ENCODE assay signal across 1 cellular context in the genomic region with DNA sequence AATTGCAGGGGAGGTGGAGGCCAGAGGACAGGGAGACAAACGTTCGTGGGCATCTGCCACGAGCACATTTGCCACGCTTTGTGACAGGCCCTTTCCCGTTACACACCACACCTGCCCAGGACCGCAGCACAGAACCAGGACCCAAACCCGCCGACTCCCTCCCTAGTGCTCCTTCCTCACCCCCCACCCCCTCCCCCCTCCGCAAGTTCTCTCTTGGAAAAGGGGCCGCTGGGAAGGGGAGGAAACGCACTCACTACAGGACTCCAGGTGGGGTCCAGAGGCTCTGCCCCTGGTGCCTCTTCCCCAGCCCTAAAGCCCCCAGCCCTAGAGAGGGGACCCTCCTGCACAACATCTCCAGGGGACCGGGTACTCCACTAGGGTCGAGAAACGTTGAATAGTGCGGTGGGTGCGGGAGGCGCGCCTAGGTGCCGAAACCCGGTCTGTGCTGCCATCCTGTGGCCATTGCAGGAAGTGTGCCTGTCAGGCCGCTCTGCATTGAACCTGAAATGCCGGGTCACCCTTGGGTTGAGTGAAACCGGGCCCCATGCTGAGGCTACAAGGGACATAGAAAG.
TF ChIP-seq lines count a peak whose summit lies in the region.

No MANE protein-coding gene starts in this region.

TF ChIP-seq in neural cell, 6 proteins besides CTCF, POLR2A, EP300 and RAD21:
- TF ChIP-seq REST (IDR thresholded peaks at IDR 0.05; ENCODE audit: borderline replicate concordance), result no peak
- TF ChIP-seq EZH2 (IDR thresholded peaks at IDR 0.05; ENCODE audit: borderline replicate concordance, insufficient read depth, low read length, poor library complexity, severe bottlenecking), result no peak
- TF ChIP-seq SMC3 (conservative IDR thresholded peaks at IDR 0.05; ENCODE audit: poor library complexity), result peak; percentile 93
- TF ChIP-seq MXI1 (conservative IDR thresholded peaks at IDR 0.05; ENCODE audit: poor library complexity, severe bottlenecking), result no peak
- TF ChIP-seq TAF1 (IDR thresholded peaks at IDR 0.05; ENCODE audit: low read depth), result no peak
TF ChIP-seq in neural cell: peak in this region for 1.
